In genomic region chr9:2018162-2018643, GRCh38 we compare ENCODE assay signal across 8 cellular contexts. TPM values are rescaled to one million over a fixed set of nuclear protein-coding genes. Genes with fewer than 3 reads are reported as not detected.
A peak's percentile ranks its signal among the peaks of the same experiment; 100 is the strongest.
DNase-seq lines count a peak whose midpoint lies in the region; ATAC-seq and TF ChIP-seq lines count a peak whose summit lies in the region.

No MANE protein-coding gene starts in this region.

- peaks cover 7% of the 10 kb centered on the region; the same call in 1 of the 2 replicates for H3K36me3 ChIP-seq in WERI-Rb-1
- no peaks in the 10 kb centered on the region for H3K36me3 ChIP-seq in smooth muscle cell (ENCODE audit: low read depth)

- H3K9me3 ChIP-seq in WERI-Rb-1 (ENCODE audit: severe bottlenecking) = peaks cover 2% of the 10 kb centered on the region
- no peaks in the 10 kb centered on the region for H3K9me3 ChIP-seq in smooth muscle cell (replicated peaks; ENCODE audit: low read depth)

- peaks cover 52% of the 10 kb centered on the region for H4K20me1 ChIP-seq in smooth muscle cell (ENCODE audit: low read depth)

- TF ChIP-seq CTCF in WERI-Rb-1 (IDR thresholded peaks at IDR 0.05; ENCODE audit: low read depth, low read length) (no peak), smooth muscle cell (IDR thresholded peaks at IDR 0.05; ENCODE audit: borderline replicate concordance, insufficient read depth, poor library complexity, severe bottlenecking) (no peak)

- H3K4me2 ChIP-seq in smooth muscle cell = peak overlapping the region; percentile 93

- peaks cover 53% of the 10 kb centered on the region for H3K79me2 ChIP-seq in smooth muscle cell (ENCODE audit: low read depth)

- H3K4me3 ChIP-seq in WERI-Rb-1 (ENCODE audit: low read depth, low read length) = peak overlapping the region; percentile 87
- peak overlapping the region; percentile 77 for H3K4me3 ChIP-seq in smooth muscle cell

- peak overlapping the region; percentile 85 for H3K9ac ChIP-seq in smooth muscle cell (ENCODE audit: low read depth)

- no peaks in the 10 kb centered on the region for H3K27me3 ChIP-seq in WERI-Rb-1 (ENCODE audit: insufficient read depth, low read depth, severe bottlenecking)
- H3K27me3 ChIP-seq in smooth muscle cell (ENCODE audit: low read depth) = no peaks in the 10 kb centered on the region

- H3K4me1 ChIP-seq in smooth muscle cell (ENCODE audit: low read depth) = peaks cover 16% of the 10 kb centered on the region

- DNase-seq in SIG-M5 treated with dmso at 0.1 percent for 504 hours (lab: John Stamatoyannopoulos, UW; ENCODE audit: unreplicated experiment) = peak; percentile 42
- DNase-seq in SIG-M5 (lab: John Stamatoyannopoulos, UW) = no peak
- no peak for DNase-seq in WERI-Rb-1
- DNase-seq in hippocampal formation (lab: John Stamatoyannopoulos, UW) = peak; percentile 55 to 56
- DNase-seq in smooth muscle cell (lab: John Stamatoyannopoulos, UW; ENCODE audit: unreplicated experiment) = no peak
- no peak for DNase-seq in stimulated activated CD4-positive, alpha-beta T cell treated with anti-CD3 and anti-CD28 coated beads, Interleukin-2, amount 100 ng/mL, for 24 hours

- H3K27ac ChIP-seq in WERI-Rb-1 (peak overlapping the region; percentile 89), smooth muscle cell (ENCODE audit: low read depth) (peak overlapping the region; percentile 85)

- H2AFZ ChIP-seq in smooth muscle cell (ENCODE audit: low read depth) = peak overlapping the region; percentile 97

- WGBS in smooth muscle cell (ENCODE audit: low lambda C conversion rate) = 9% methylated on average over 7 of the region's 7 CpGs

- ATAC-seq in HG03460 (IDR thresholded peaks at IDR 0.05; ENCODE audit: unreplicated experiment) (no peak), GM21423 (IDR thresholded peaks at IDR 0.05; ENCODE audit: unreplicated experiment) (no peak)

- peaks cover 22% of the 10 kb centered on the region for H3F3A ChIP-seq in smooth muscle cell (ENCODE audit: low read depth)

RNA-seq across cellular contexts. Expression of gene SMARCA2, which starts 3.1 kb away (rescaled TPM):
- total RNA-seq in smooth muscle cell = 61.7 and 70.3 TPM in 2 replicates
- polyA plus RNA-seq in smooth muscle cell = 27.7 and 29.3 TPM in 2 replicates

Comparison
In these comparisons a context has a peak if more than half of its experiments do, and no peak if none do; other contexts are left out.
1. DNase-seq: peak in SIG-M5 treated with dmso at 0.1 percent for 504 hours (single experiment) and hippocampal formation (2 of 2); none in SIG-M5 (single experiment), WERI-Rb-1 (single experiment), smooth muscle cell (single experiment) and stimulated activated CD4-positive, alpha-beta T cell treated with anti-CD3 and anti-CD28 coated beads, Interleukin-2, amount 100 ng/mL, for 24 hours (0 of 2).